ENCODE assay signal across 25 cellular contexts in genomic region chr2:188517549-188518255, GRCh38.
A peak's percentile ranks its signal among the peaks of the same experiment; 100 is the strongest.
DNase-seq lines count a peak whose midpoint lies in the region; ATAC-seq and TF ChIP-seq lines count a peak whose summit lies in the region.
"Had no signal": no experiment of that assay in that cellular context is flagged by ENCODE, and none has a peak within 500 bp of the region (broad histone marks: within the 10 kb centered on the region; RNA-seq: fewer than 3 reads in every experiment).

No MANE protein-coding gene starts in this region.

- H3K4me3 ChIP-seq in HAP-1, result no peak overlapping the region
- H3K4me3 ChIP-seq: BLaER1 treated with 17β-estradiol and CSF1 and Interleukin-3, amounts not matched to agents 10 nM and 100 nM; MG63; psoas muscle; tibial artery had no signal

- no peaks in the 10 kb centered on the region for H3K4me1 Mint-ChIP-seq in activated CD4-positive, alpha-beta T cell treated with anti-CD3 and anti-CD28 coated beads for 36 hours
- H3K4me1 Mint-ChIP-seq: memory B cell, neural crest cell had no signal

- CTCF ChIA-PET in activated CD4-positive, alpha-beta T cell treated with anti-CD3 and anti-CD28 coated beads for 36 hours (lab: Charles Lee), result no interaction called here

- intact Hi-C loops in activated CD4-positive, alpha-beta T cell treated with anti-CD3 and anti-CD28 coated beads for 36 hours (cut with DNase I, micrococcal nuclease), result loop anchor here in 1 of 2 experiments (10.0 kb wide), 1 partner anchor 943 kb away; no protein-coding TSS in a partner anchor
- intact Hi-C loops in posterior cingulate gyrus (cut with DNase I), result no loop called here

- H3K9me3 Mint-ChIP-seq in activated CD4-positive, alpha-beta T cell treated with anti-CD3 and anti-CD28 coated beads for 36 hours (ENCODE audit: low read depth), result no peaks in the 10 kb centered on the region
- H3K9me3 Mint-ChIP-seq: activated CD4-positive, alpha-beta memory T cell treated with anti-CD3 and anti-CD28 coated beads for 36 hours; memory B cell; neural crest cell had no signal

- no peaks in the 10 kb centered on the region for H3K4me1 ChIP-seq in HAP-1
- H3K4me1 ChIP-seq: BLaER1 treated with 17β-estradiol and CSF1 and Interleukin-3, amounts not matched to agents 10 nM and 100 nM; Caco-2; psoas muscle had no signal

- peak; percentile 77 for DNase-seq in ELF-1 (ENCODE audit: low read depth, low spot score)
- peak; percentile 80 for DNase-seq in islet precursor cell
- DNase-seq in retina, result peak; percentile 35
- no peak for DNase-seq in activated CD4-positive, alpha-beta T cell treated with anti-CD3 and anti-CD28 coated beads for 36 hours
- DNase-seq in posterior cingulate gyrus, result no peak
- no peak for DNase-seq in HAP-1 (ENCODE audit: low spot score in 2 of 2)
- no peak for DNase-seq in stimulated activated CD4-positive, alpha-beta T cell treated with anti-CD3 and anti-CD28 coated beads, Interleukin-4, amount 100 ng/mL, for 4 hours
- DNase-seq: activated CD4-positive, alpha-beta memory T cell treated with anti-CD3 and anti-CD28 coated beads for 36 hours; activated effector memory CD4-positive, alpha-beta T cell treated with Interleukin-2 at 50 U/mL for 16 hours; Caco-2; cortex of kidney; left cardiac atrium; NCI-H1417 treated with DMSO at 0.1 percent for 48 hours; NCI-H2107; NCI-H510A; psoas muscle; stimulated activated CD4-positive, alpha-beta T cell treated with anti-CD3 and anti-CD28 coated beads, Interleukin-4, amount 100 ng/mL, for 1 hour; stimulated activated naive CD8-positive, alpha-beta T cell treated with anti-CD3 and anti-CD28 coated beads, Interleukin-15, Interleukin-2, amounts not matched to agents 100 U/mL and 50 U/mL, for 24 hours; T-helper 2 cell; tibial artery had no signal

- H3K4me3 Mint-ChIP-seq in activated CD4-positive, alpha-beta T cell treated with anti-CD3 and anti-CD28 coated beads for 36 hours, result no peak overlapping the region
- H3K4me3 Mint-ChIP-seq: activated CD4-positive, alpha-beta memory T cell treated with anti-CD3 and anti-CD28 coated beads for 36 hours; memory B cell; neural crest cell had no signal

- H3K27ac Mint-ChIP-seq in activated CD4-positive, alpha-beta T cell treated with anti-CD3 and anti-CD28 coated beads for 36 hours, result no peak overlapping the region
- H3K27ac Mint-ChIP-seq: activated CD4-positive, alpha-beta memory T cell treated with anti-CD3 and anti-CD28 coated beads for 36 hours; memory B cell had no signal

- no peaks in the 10 kb centered on the region for H3K36me3 ChIP-seq in HAP-1 (replicated peaks)
- H3K36me3 ChIP-seq: BLaER1 treated with 17β-estradiol and CSF1 and Interleukin-3, amounts not matched to agents 10 nM and 100 nM; MG63; tibial artery had no signal

- H3K27me3 ChIP-seq in HAP-1 (ENCODE audit: low read depth), result no peaks in the 10 kb centered on the region
- H3K27me3 ChIP-seq: BLaER1 treated with 17β-estradiol and CSF1 and Interleukin-3, amounts not matched to agents 10 nM and 100 nM; MG63; tibial artery had no signal

- ATAC-seq in SK-N-SH treated with all-trans-retinoic acid at 6 μM for 48 hours, result peak; percentile 42; the same call in 1 of the 3 replicates
- no peak for ATAC-seq in activated CD4-positive, alpha-beta T cell treated with anti-CD3 and anti-CD28 coated beads for 36 hours
- ATAC-seq: left cardiac atrium; psoas muscle; stimulated activated naive CD8-positive, alpha-beta T cell treated with anti-CD3 and anti-CD28 coated beads, Interleukin-15, Interleukin-2, amounts not matched to agents 100 U/mL and 50 U/mL, for 24 hours had no signal

- in situ Hi-C loops in HAP-1 (cut with MboI; ENCODE audit: low sequenced_read_pairs), result no loop called here

- H3K36me3 Mint-ChIP-seq in activated CD4-positive, alpha-beta T cell treated with anti-CD3 and anti-CD28 coated beads for 36 hours (ENCODE audit: low read depth), result no peaks in the 10 kb centered on the region
- H3K36me3 Mint-ChIP-seq: activated CD4-positive, alpha-beta memory T cell treated with anti-CD3 and anti-CD28 coated beads for 36 hours; memory B cell had no signal

- H3K27me3 Mint-ChIP-seq in activated CD4-positive, alpha-beta T cell treated with anti-CD3 and anti-CD28 coated beads for 36 hours, result peaks cover 3% of the 10 kb centered on the region
- H3K27me3 Mint-ChIP-seq: memory B cell had no signal

- POLR2A ChIA-PET in activated CD4-positive, alpha-beta T cell treated with anti-CD3 and anti-CD28 coated beads for 36 hours (lab: Charles Lee), result no interaction called here

- H3K9me3 ChIP-seq in HAP-1, result no peaks in the 10 kb centered on the region
- H3K9me3 ChIP-seq: Caco-2, MG63, psoas muscle, tibial artery had no signal

TF ChIP-seq in SK-N-SH treated with all-trans-retinoic acid at 6 μM for 48 hours, 23 proteins besides CTCF, POLR2A, EP300 and RAD21 (continues in another document):
- TF ChIP-seq GLIS3 (CRISPR knock-in tag; IDR thresholded peaks at IDR 0.05) (no peak), POU6F1 (CRISPR knock-in tag; IDR thresholded peaks at IDR 0.05; ENCODE audit: borderline replicate concordance, low read depth) (no peak), BACH2 (CRISPR knock-in tag; IDR thresholded peaks at IDR 0.05; ENCODE audit: borderline replicate concordance) (no peak), ZFP3 (CRISPR knock-in tag; IDR thresholded peaks at IDR 0.05) (no peak), RARB (CRISPR knock-in tag; IDR thresholded peaks at IDR 0.05) (no peak), ZNF70 (CRISPR knock-in tag; IDR thresholded peaks at IDR 0.05) (no peak), PATZ1 (CRISPR knock-in tag; IDR thresholded peaks at IDR 0.05; ENCODE audit: borderline replicate concordance) (no peak), SNAI2 (CRISPR knock-in tag; IDR thresholded peaks at IDR 0.05) (no peak), TCF4 (CRISPR knock-in tag; IDR thresholded peaks at IDR 0.05; ENCODE audit: borderline replicate concordance) (no peak), TSHZ2 (CRISPR knock-in tag; IDR thresholded peaks at IDR 0.05) (no peak), PPARA (CRISPR knock-in tag; IDR thresholded peaks at IDR 0.05; ENCODE audit: borderline replicate concordance) (no peak), TOX (CRISPR knock-in tag; IDR thresholded peaks at IDR 0.05; ENCODE audit: borderline replicate concordance) (no peak), ARNTL (CRISPR knock-in tag; IDR thresholded peaks at IDR 0.05; ENCODE audit: borderline replicate concordance, low read depth) (no peak), OSR1 (CRISPR knock-in tag; IDR thresholded peaks at IDR 0.05) (no peak)

Comparison
In these comparisons a context has a peak if more than half of its experiments do, and no peak if none do; other contexts are left out.
1. DNase-seq: peak in ELF-1 (single experiment), islet precursor cell (single experiment) and retina (single experiment); none in activated CD4-positive, alpha-beta T cell treated with anti-CD3 and anti-CD28 coated beads for 36 hours (single experiment), posterior cingulate gyrus (0 of 10), HAP-1 (0 of 2) and stimulated activated CD4-positive, alpha-beta T cell treated with anti-CD3 and anti-CD28 coated beads, Interleukin-4, amount 100 ng/mL, for 4 hours (0 of 2).